ENCODE assay signal across 8 cellular contexts in the genomic region with DNA sequence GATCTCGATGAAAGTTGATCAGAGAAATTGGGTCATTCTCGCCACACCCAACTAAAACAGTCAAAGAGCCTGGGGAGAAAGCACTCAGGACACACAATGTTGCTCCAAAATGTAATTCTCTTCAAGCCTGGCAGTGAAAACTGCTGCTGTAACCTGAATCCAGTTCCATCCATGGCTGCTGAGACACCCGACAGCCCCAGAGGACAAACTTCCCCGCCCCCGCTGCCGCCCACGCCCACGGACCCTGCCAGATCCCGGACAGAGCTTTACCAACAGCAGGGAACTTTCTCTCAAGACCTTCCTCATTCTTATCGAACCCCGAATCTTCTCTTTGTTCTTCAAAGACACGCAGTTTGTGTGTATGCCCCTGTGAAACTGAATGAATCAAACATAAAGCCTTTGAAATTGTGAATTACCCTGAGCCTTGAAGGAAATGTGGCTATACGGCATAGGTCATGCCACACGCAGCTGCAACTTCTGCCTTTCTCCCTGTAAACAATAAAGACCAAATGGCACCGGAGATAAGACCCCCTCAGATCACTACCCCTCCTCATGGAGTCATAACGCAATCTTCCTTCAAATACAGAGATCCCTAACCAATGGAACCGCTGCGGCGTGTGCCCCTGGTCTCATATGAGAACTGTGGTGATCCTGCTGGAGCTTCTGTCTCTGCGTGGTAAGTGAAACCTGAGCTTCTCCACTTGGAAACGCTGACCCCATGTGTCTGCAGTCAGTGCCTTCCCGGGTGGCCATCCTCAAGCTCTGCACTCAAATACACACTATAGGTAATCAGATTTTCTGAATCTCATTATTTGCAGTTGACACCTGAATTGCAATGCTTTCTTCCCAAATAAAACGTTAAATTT. TPM values are rescaled to one million over a fixed set of nuclear protein-coding genes. Genes with fewer than 3 reads are reported as not detected.
DNase-seq lines count a peak whose midpoint lies in the region; ATAC-seq and TF ChIP-seq lines count a peak whose summit lies in the region.

No MANE protein-coding gene starts in this region.

- H3K27me3 ChIP-seq in Caco-2 (replicated peaks; ENCODE audit: control insufficient read depth, insufficient read depth, low read length): no peaks in the 10 kb centered on the region

- peaks cover 2% of the 10 kb centered on the region for H3K27me3 Mint-ChIP-seq in Caco-2 (ENCODE audit: insufficient read depth, unreplicated experiment)
- H3K27me3 Mint-ChIP-seq in activated T-helper 17 cell treated with anti-CD3 and anti-CD28 coated beads, Interleukin-2, amount 50 U/mL, for 72 hours: no peaks in the 10 kb centered on the region

- no peak for TF ChIP-seq CTCF in Caco-2 (IDR thresholded peaks at IDR 0.05; ENCODE audit: insufficient read depth in 1 of 2, low read depth in 1 of 2, low read length in 1 of 2, severe bottlenecking in 1 of 2, unreplicated experiment in 1 of 2)

- H3K36me3 Mint-ChIP-seq in Caco-2 (ENCODE audit: insufficient read depth, unreplicated experiment): peaks cover 17% of the 10 kb centered on the region
- peaks cover 9% of the 10 kb centered on the region for H3K36me3 Mint-ChIP-seq in activated T-helper 17 cell treated with anti-CD3 and anti-CD28 coated beads, Interleukin-2, amount 50 U/mL, for 72 hours (ENCODE audit: low read depth)

- H3K4me3 Mint-ChIP-seq in Caco-2 (ENCODE audit: unreplicated experiment): peak overlapping the region; percentile 87
- peak overlapping the region; percentile 78 for H3K4me3 Mint-ChIP-seq in activated T-helper 17 cell treated with anti-CD3 and anti-CD28 coated beads, Interleukin-2, amount 50 U/mL, for 72 hours

- CTCF ChIA-PET in Caco-2 (lab: Charles Lee): interaction anchor here (0.5 to 1.2 kb wide), 4 partner anchors 46 to 83 kb away, joined by 4 to 5 read pairs (median 4); a partner anchor contains a TSS

- BruUV-seq in Caco-2 (replicated peaks; lab: Mats Ljungman, UMichigan): no TSS peak

- peak overlapping the region; percentile 60 for H3K27ac Mint-ChIP-seq in Caco-2 (ENCODE audit: unreplicated experiment)
- peak overlapping the region; percentile 77 for H3K27ac Mint-ChIP-seq in activated T-helper 17 cell treated with anti-CD3 and anti-CD28 coated beads, Interleukin-2, amount 50 U/mL, for 72 hours

- H3K9me3 Mint-ChIP-seq in Caco-2 (ENCODE audit: unreplicated experiment): no peaks in the 10 kb centered on the region
- no peaks in the 10 kb centered on the region for H3K9me3 Mint-ChIP-seq in activated T-helper 17 cell treated with anti-CD3 and anti-CD28 coated beads, Interleukin-2, amount 50 U/mL, for 72 hours

- peak overlapping the region; percentile 41 for H3K4me3 ChIP-seq in Caco-2 (ENCODE audit: low read depth, low read length)

- H3K36me3 ChIP-seq in Caco-2 (ENCODE audit: control insufficient read depth, insufficient read depth, low read length): no peaks in the 10 kb centered on the region

- peaks cover 16% of the 10 kb centered on the region for H3K4me1 Mint-ChIP-seq in Caco-2 (ENCODE audit: low read depth, unreplicated experiment)
- H3K4me1 Mint-ChIP-seq in activated T-helper 17 cell treated with anti-CD3 and anti-CD28 coated beads, Interleukin-2, amount 50 U/mL, for 72 hours: peaks cover 15% of the 10 kb centered on the region

- H3K4me1 ChIP-seq in Caco-2: peaks cover 3% of the 10 kb centered on the region; the same call in 1 of the 2 replicates

- intact Hi-C loops in Caco-2 (cut with micrococcal nuclease; ENCODE audit: unreplicated experiment): loop anchor here (1.0 kb wide), 1 partner anchor 17 kb away; no protein-coding TSS in a partner anchor

- peak; percentile 13 for ATAC-seq in activated T-helper 17 cell treated with anti-CD3 and anti-CD28 coated beads, Interleukin-2, amount 50 U/mL, for 72 hours (replicated peaks)
- ATAC-seq in HG03039 (IDR thresholded peaks at IDR 0.05; ENCODE audit: unreplicated experiment) (no peak), GM19023 (IDR thresholded peaks at IDR 0.05; ENCODE audit: unreplicated experiment) (no peak), HG02642 (IDR thresholded peaks at IDR 0.05; ENCODE audit: poor library complexity, unreplicated experiment) (no peak)

- H3K9me3 ChIP-seq in Caco-2: no peaks in the 10 kb centered on the region; the same call in 1 of the 2 replicates

- in situ Hi-C loops in KBM-7 (cut with MboI; ENCODE audit: low pct_unique_long_range_greater_than_20kb, low sequenced_read_pairs): no loop called here

- DNase-seq in Caco-2: peak; percentile 57 to 64
- peak; percentile 63 for DNase-seq in KBM-7
- peak; percentile 33 for DNase-seq in hepatic stellate cell (ENCODE audit: low spot score)
- DNase-seq in stimulated activated CD4-positive, alpha-beta T cell treated with anti-CD3 and anti-CD28 coated beads, Interleukin-4, amount 100 ng/mL, for 1 hour: peak; percentile 22

- POLR2A ChIA-PET in Caco-2 (lab: Charles Lee): interaction anchor here (0.7 kb wide), 1 partner anchor 10 kb away, joined by 5 read pairs; no protein-coding TSS in a partner anchor

RNA-seq across cellular contexts. Expression of a gene that starts 4.8 kb away (rescaled TPM):
- 244 and 245 TPM in 2 replicates for total RNA-seq in Caco-2 (2022)
- total RNA-seq in activated T-helper 17 cell treated with anti-CD3 and anti-CD28 coated beads, Interleukin-2, amount 50 U/mL, for 72 hours: 10 to 100 TPM; 46.1 to 95.1 TPM
